Comparison of ENCODE assay signal across 22 cellular contexts in the genomic region with DNA sequence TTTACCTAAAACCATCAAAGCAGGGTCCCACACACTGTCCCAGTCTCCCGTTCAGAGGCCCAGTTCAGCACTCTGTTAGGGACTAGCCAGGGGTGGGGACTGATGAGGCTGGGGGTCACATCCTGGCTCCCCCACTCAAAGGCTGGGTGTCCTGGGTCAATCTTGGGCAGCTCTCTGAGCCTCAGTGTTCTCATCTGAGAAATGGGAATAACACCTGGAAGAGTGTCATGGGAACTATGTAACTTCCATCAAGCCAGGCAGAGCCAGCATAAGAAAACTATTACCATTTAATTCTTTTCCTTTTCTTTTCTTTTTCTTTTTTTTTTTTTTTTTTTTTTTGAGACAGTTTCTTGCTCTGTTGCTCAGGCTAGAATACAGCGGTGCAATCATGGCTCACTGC. TPM values are rescaled to one million over a fixed set of nuclear protein-coding genes. Genes with fewer than 3 reads are reported as not detected.
DNase-seq lines count a peak whose midpoint lies in the region; ATAC-seq and TF ChIP-seq lines count a peak whose summit lies in the region.
"Had no signal": no experiment of that assay in that cellular context is flagged by ENCODE, and none has a peak within 500 bp of the region (broad histone marks: within the 10 kb centered on the region; RNA-seq: fewer than 3 reads in every experiment).

No MANE protein-coding gene starts in this region.

- H3K79me2 ChIP-seq in Karpas-422 (ENCODE audit: low read length) = peaks cover 88% of the 10 kb centered on the region

- H3K36me3 ChIP-seq in mesodermal cell (ENCODE audit: control insufficient read depth, insufficient read depth, low read length) (peaks cover 7% of the 10 kb centered on the region), tibial artery (no peaks in the 10 kb centered on the region), Karpas-422 (ENCODE audit: insufficient read depth, low read length) (no peaks in the 10 kb centered on the region)
- H3K36me3 ChIP-seq: breast epithelium, thoracic aorta had no signal

- H3K36me3 Mint-ChIP-seq in activated T-cell treated with anti-CD3 and anti-CD28 coated beads, Interleukin-2, amount 50 U/mL, for 4 hours (ENCODE audit: insufficient read depth) = peaks cover 1% of the 10 kb centered on the region
- H3K36me3 Mint-ChIP-seq in chondrocyte (ENCODE audit: low read depth) = peaks cover 3% of the 10 kb centered on the region

- H3K4me1 Mint-ChIP-seq in activated T-cell treated with anti-CD3 and anti-CD28 coated beads, Interleukin-2, amount 50 U/mL, for 4 hours (ENCODE audit: low read depth) = peaks cover 25% of the 10 kb centered on the region
- H3K4me1 Mint-ChIP-seq in chondrocyte (ENCODE audit: low read depth) = peaks cover 49% of the 10 kb centered on the region

- WGBS in mesodermal cell (ENCODE audit: insufficient coverage in 2 of 2), 2 experiments = 100% methylated on average over 1 of the region's 2 CpGs; no CpG with 5 or more reads in 1 of the 2 experiments

- no peak for ATAC-seq in activated T-cell treated with anti-CD3 and anti-CD28 coated beads, Interleukin-2, amount 50 U/mL, for 4 hours
- no peak for ATAC-seq in GM21528 (IDR thresholded peaks at IDR 0.05; ENCODE audit: low FRiP score, unreplicated experiment)
- ATAC-seq: activated naive CD4-positive, alpha-beta T cell treated with anti-CD3 and anti-CD28 coated beads, Interleukin-2, amount 50 U/mL, for 72 hours; activated T-cell treated with anti-CD3 and anti-CD28 coated beads, Interleukin-2, amount 50 U/mL, for 72 hours; naive thymus-derived CD4-positive, alpha-beta T cell; T-cell had no signal

- TF ChIP-seq CTCF in chondrocyte (IDR thresholded peaks at IDR 0.05) (no peak), tibial artery (IDR thresholded peaks at IDR 0.05) (no peak), RWPE1 (conservative IDR thresholded peaks at IDR 0.05; ENCODE audit: low read depth) (no peak)

- H3K9me3 ChIP-seq in mesodermal cell (ENCODE audit: control insufficient read depth, low read length) (no peaks in the 10 kb centered on the region), tibial artery (no peaks in the 10 kb centered on the region), Karpas-422 (ENCODE audit: low read length) (no peaks in the 10 kb centered on the region)
- H3K9me3 ChIP-seq: A549, breast epithelium, thoracic aorta had no signal

- H3K4me3 Mint-ChIP-seq in activated T-cell treated with anti-CD3 and anti-CD28 coated beads, Interleukin-2, amount 50 U/mL, for 4 hours = peak overlapping the region; percentile 26
- no peak overlapping the region for H3K4me3 Mint-ChIP-seq in chondrocyte (ENCODE audit: unreplicated experiment)
- H3K4me3 Mint-ChIP-seq: activated T-cell treated with anti-CD3 and anti-CD28 coated beads, Interleukin-2, amount 50 U/mL, for 72 hours; CD4-positive, CD25-positive, alpha-beta regulatory T cell; naive thymus-derived CD4-positive, alpha-beta T cell; T-cell had no signal

- H3K9ac ChIP-seq in Karpas-422 (ENCODE audit: low read length) = no peak overlapping the region

- CTCF ChIA-PET in RWPE1 (lab: Yijun Ruan, JAX) = no interaction called here

- H3K4me2 ChIP-seq in Karpas-422 (ENCODE audit: low read depth, low read length, poor library complexity, severe bottlenecking) = no peak overlapping the region
- H3K4me2 ChIP-seq: A549 had no signal

- H3K9me2 ChIP-seq in Karpas-422 (replicated peaks; ENCODE audit: insufficient read depth, low read length) = no peaks in the 10 kb centered on the region

- H2AFZ ChIP-seq in Karpas-422 (ENCODE audit: low read length) = no peak overlapping the region

- H3K27me3 ChIP-seq in tibial artery (no peaks in the 10 kb centered on the region), Karpas-422 (ENCODE audit: low read length) (no peaks in the 10 kb centered on the region)
- H3K27me3 ChIP-seq: breast epithelium had no signal

- H3K27me3 Mint-ChIP-seq in activated T-cell treated with anti-CD3 and anti-CD28 coated beads, Interleukin-2, amount 50 U/mL, for 4 hours (ENCODE audit: low read depth) = no peaks in the 10 kb centered on the region
- H3K27me3 Mint-ChIP-seq in chondrocyte (ENCODE audit: low read depth) = no peaks in the 10 kb centered on the region
- H3K27me3 Mint-ChIP-seq: CD4-positive, CD25-positive, alpha-beta regulatory T cell; naive thymus-derived CD4-positive, alpha-beta T cell; T-cell had no signal

- no peaks in the 10 kb centered on the region for H4K20me1 ChIP-seq in Karpas-422 (ENCODE audit: insufficient read depth, low read depth, low read length)

- H3K27ac Mint-ChIP-seq in chondrocyte (ENCODE audit: unreplicated experiment) = peak overlapping the region; percentile 97
- H3K27ac Mint-ChIP-seq: activated T-cell treated with anti-CD3 and anti-CD28 coated beads, Interleukin-2, amount 50 U/mL, for 72 hours; T-cell had no signal

- no peak for DNase-seq in activated T-cell treated with anti-CD3 and anti-CD28 coated beads, Interleukin-2, amount 50 U/mL, for 4 hours
- DNase-seq in activated T-cell treated with anti-CD3 and anti-CD28 coated beads, Interleukin-2, amount 50 U/mL, for 48 hours = no peak
- no peak for DNase-seq in chondrocyte (ENCODE audit: low spot score)
- no peak for DNase-seq in tibial artery
- DNase-seq in Karpas-422 = no peak
- no peak for DNase-seq in RWPE1 (ENCODE audit: low spot score)
- DNase-seq: activated CD4-positive, alpha-beta T cell treated with anti-CD3 and anti-CD28 coated beads, Interleukin-2, amount 50 U/mL, for 4 hours; activated T-cell treated with anti-CD3 and anti-CD28 coated beads, Interleukin-2, amount 50 U/mL, for 72 hours; CD4-positive, CD25-positive, alpha-beta regulatory T cell; DMS53; naive thymus-derived CD4-positive, alpha-beta T cell; NCI-H2081 treated with DMSO at 0.1 percent for 48 hours; NCI-H510A; stimulated activated CD4-positive, alpha-beta T cell treated with anti-CD3 and anti-CD28 coated beads, Interleukin-12 subunit alpha, Interleukin-12 subunit beta, amount 100 ng/mL, for 4 hours; T-cell had no signal

- POLR2A ChIA-PET in RWPE1 (lab: Yijun Ruan, JAX; ENCODE audit: low non-redundant PET) = no interaction called here

- H3K9me3 Mint-ChIP-seq in activated T-cell treated with anti-CD3 and anti-CD28 coated beads, Interleukin-2, amount 50 U/mL, for 4 hours = no peaks in the 10 kb centered on the region
- H3K9me3 Mint-ChIP-seq in chondrocyte (ENCODE audit: low read depth) = no peaks in the 10 kb centered on the region
- H3K9me3 Mint-ChIP-seq: CD4-positive, CD25-positive, alpha-beta regulatory T cell; T-cell had no signal

- intact Hi-C loops in tibial artery (cut with DNase I; ENCODE audit: low total_unique reads) = no loop called here

- H3K4me3 ChIP-seq in mesodermal cell (ENCODE audit: extremely low read depth, insufficient read depth, low read length, poor library complexity, severe bottlenecking) = no peak overlapping the region
- H3K4me3 ChIP-seq in tibial artery = no peak overlapping the region
- no peak overlapping the region for H3K4me3 ChIP-seq in Karpas-422 (ENCODE audit: low read length)
- H3K4me3 ChIP-seq: A549, breast epithelium had no signal

- H3K27ac ChIP-seq in mesodermal cell (ENCODE audit: low read depth, low read length, severe bottlenecking) = peak overlapping the region; percentile 81
- peak overlapping the region; percentile 36 to 73 for H3K27ac ChIP-seq in tibial artery
- no peak overlapping the region for H3K27ac ChIP-seq in Karpas-422 (ENCODE audit: low read length)
- H3K27ac ChIP-seq in RWPE1 = no peak overlapping the region
- H3K27ac ChIP-seq: breast epithelium, VCaP had no signal

- H3K4me1 ChIP-seq in mesodermal cell (ENCODE audit: control insufficient read depth, insufficient read depth, low read length, poor library complexity, severe bottlenecking) (peaks cover 28% of the 10 kb centered on the region), tibial artery (peaks cover 0 to 19% (median 14%) of the 10 kb centered on the region in 4 donors), Karpas-422 (ENCODE audit: low read length) (peaks cover 83% of the 10 kb centered on the region)
- H3K4me1 ChIP-seq: breast epithelium had no signal

RNA-seq across cellular contexts. Expression of gene TPST2, which starts 38.4 kb away (rescaled TPM):
- 10 to 100 TPM; 32.5 to 45.4 (median 38.8) TPM for total RNA-seq in activated T-cell treated with anti-CD3 and anti-CD28 coated beads, Interleukin-2, amount 50 U/mL, for 4 hours
- total RNA-seq in chondrocyte = 75.8 to 80.3 TPM (median 77.1 TPM) in 3 replicates
- polyA plus RNA-seq in mesodermal cell (2013, experiment 1 of 2) = 46.2 TPM
- 39.7 TPM for polyA plus RNA-seq in mesodermal cell (2013, experiment 2 of 2)
- 52.9 and 61.4 TPM in 2 replicates for total RNA-seq in Karpas-422 (2014; rRNA removed; shearing (Covaris generic); ENCODE audit: low replicate concordance)

RNA-seq across cellular contexts. Expression of gene TFIP11, which starts 39.3 kb away (rescaled TPM):
- total RNA-seq in activated T-cell treated with anti-CD3 and anti-CD28 coated beads, Interleukin-2, amount 50 U/mL, for 4 hours = 10 to 100 TPM; 52.4 to 68.5 (median 61.0) TPM
- 30.6 to 34.7 TPM (median 33.3 TPM) in 3 replicates for total RNA-seq in chondrocyte
- 22.9 TPM for polyA plus RNA-seq in mesodermal cell (2013, experiment 1 of 2)
- polyA plus RNA-seq in mesodermal cell (2013, experiment 2 of 2) = 24.9 TPM
- total RNA-seq in Karpas-422 (2014; rRNA removed; shearing (Covaris generic); ENCODE audit: low replicate concordance) = 39.4 and 46.0 TPM in 2 replicates

Comparison
In these comparisons a context has a peak if more than half of its experiments do, and no peak if none do; other contexts are left out.
1. H3K27ac ChIP-seq: peak in mesodermal cell (single experiment) and tibial artery (2 of 2); none in Karpas-422 (single experiment) and RWPE1 (single experiment).